ENCODE assay signal across 24 cellular contexts in genomic region chr7:129792721-129793120, GRCh38.
DNase-seq lines count a peak whose midpoint lies in the region; ATAC-seq and TF ChIP-seq lines count a peak whose summit lies in the region.
"Had no signal": no experiment of that assay in that cellular context is flagged by ENCODE, and none has a peak within 500 bp of the region (broad histone marks: within the 10 kb centered on the region; RNA-seq: fewer than 3 reads in every experiment).

No MANE protein-coding gene starts in this region.

- H3K27ac ChIP-seq in osteoblast (ENCODE audit: low read depth, low read length): no peak overlapping the region
- H3K27ac ChIP-seq: BLaER1, GM23248, KMS-11, SK-N-MC had no signal

- intact Hi-C loops in activated CD8-positive, alpha-beta T cell treated with anti-CD3 and anti-CD28 coated beads for 36 hours (cut with micrococcal nuclease): no loop called here

- H3K4me3 ChIP-seq in fibroblast of pulmonary artery (replicated peaks; ENCODE audit: low read depth, low read length) (no peak overlapping the region), osteoblast (ENCODE audit: insufficient read depth, low read length) (no peak overlapping the region)
- H3K4me3 ChIP-seq: BLaER1, GM23248, SK-N-MC had no signal

- no peaks in the 10 kb centered on the region for H3K9me3 ChIP-seq in osteoblast (ENCODE audit: low read depth, low read length)
- H3K9me3 ChIP-seq: BLaER1 had no signal

- H2AFZ ChIP-seq in osteoblast (ENCODE audit: low read length): no peak overlapping the region
- H2AFZ ChIP-seq: GM23248 had no signal

- no peaks in the 10 kb centered on the region for H3K79me2 ChIP-seq in osteoblast (ENCODE audit: insufficient read depth, low read length)

- no peaks in the 10 kb centered on the region for H3K36me3 Mint-ChIP-seq in WTC11
- no peaks in the 10 kb centered on the region for H3K36me3 Mint-ChIP-seq in activated CD8-positive, alpha-beta T cell treated with anti-CD3 and anti-CD28 coated beads for 36 hours (ENCODE audit: low read depth)
- H3K36me3 Mint-ChIP-seq: CD4-positive, CD25-positive, alpha-beta regulatory T cell; IgD-negative memory B cell had no signal

- ATAC-seq in WTC11 (no peak), GM18519 (IDR thresholded peaks at IDR 0.05; ENCODE audit: low FRiP score, unreplicated experiment) (no peak)
- ATAC-seq in activated CD8-positive, alpha-beta T cell treated with anti-CD3 and anti-CD28 coated beads for 36 hours: no peak

- POLR2A ChIA-PET in WTC11 (lab: Charles Lee): interaction anchor here (1.8 kb wide), 1 partner anchor 13 kb away, joined by 8 read pairs; no protein-coding TSS in a partner anchor
- POLR2A ChIA-PET in activated CD8-positive, alpha-beta T cell treated with anti-CD3 and anti-CD28 coated beads for 36 hours (lab: Charles Lee): no interaction called here

- no peaks in the 10 kb centered on the region for H3K9me3 Mint-ChIP-seq in WTC11
- H3K9me3 Mint-ChIP-seq in activated CD8-positive, alpha-beta T cell treated with anti-CD3 and anti-CD28 coated beads for 36 hours: no peaks in the 10 kb centered on the region
- H3K9me3 Mint-ChIP-seq: IgD-negative memory B cell had no signal

- DNase-seq in D341Med (ENCODE audit: low spot score) (peak; percentile 26), WTC11 (ENCODE audit: low spot score) (peak; percentile 26), fibroblast of pulmonary artery (ENCODE audit: low read depth) (peak; percentile 11), osteoblast (ENCODE audit: insufficient read length, low spot score, missing footprints) (peak; percentile 79), GM19240 (ENCODE audit: insufficient read length, low spot score) (no peak)
- DNase-seq in activated CD8-positive, alpha-beta T cell treated with anti-CD3 and anti-CD28 coated beads for 36 hours: no peak
- DNase-seq: CD4-positive, CD25-positive, alpha-beta regulatory T cell; DMS53; GM23248; HCEC 1CT; MM.1S; NCI-H1048; NCI-H1417; NCI-H1694; NCI-H2081; NCI-H2227 treated with DMSO at 0.1 percent for 48 hours; NCI-H526 treated with DMSO at 0.1 percent for 48 hours; RPMI8226; SHP77 treated with DMSO at 0.1 percent for 48 hours had no signal

- H3K27me3 Mint-ChIP-seq in WTC11 (ENCODE audit: low read depth): peaks cover 56% of the 10 kb centered on the region
- H3K27me3 Mint-ChIP-seq in activated CD8-positive, alpha-beta T cell treated with anti-CD3 and anti-CD28 coated beads for 36 hours: peaks cover 15% of the 10 kb centered on the region

- no peaks in the 10 kb centered on the region for H4K20me1 ChIP-seq in osteoblast (ENCODE audit: insufficient read depth, low read length)
- H4K20me1 ChIP-seq: BLaER1 had no signal

- no peaks in the 10 kb centered on the region for H3K36me3 ChIP-seq in osteoblast (ENCODE audit: insufficient read depth, low read length)
- H3K36me3 ChIP-seq: BLaER1 had no signal

- no peaks in the 10 kb centered on the region for H3K4me1 ChIP-seq in osteoblast (ENCODE audit: insufficient read depth, low read length)
- H3K4me1 ChIP-seq: BLaER1 had no signal

- TF ChIP-seq CTCF in WTC11 (IDR thresholded peaks at IDR 0.05) (no peak), fibroblast of pulmonary artery (IDR thresholded peaks at IDR 0.05; ENCODE audit: low read length, missing control alignments) (no peak), osteoblast (IDR thresholded peaks at IDR 0.05; ENCODE audit: extremely low read depth, low read depth, low read length) (no peak)
- TF ChIP-seq CTCF in activated CD8-positive, alpha-beta T cell treated with anti-CD3 and anti-CD28 coated beads for 36 hours (IDR thresholded peaks at IDR 0.05): no peak

- CTCF ChIA-PET in WTC11 (lab: Charles Lee): interaction anchor here (1.3 kb wide), 1 partner anchor 32 kb away, joined by 8 read pairs; no protein-coding TSS in a partner anchor
- CTCF ChIA-PET in activated CD8-positive, alpha-beta T cell treated with anti-CD3 and anti-CD28 coated beads for 36 hours (lab: Charles Lee): no interaction called here

- peaks cover 17% of the 10 kb centered on the region for H3K4me1 Mint-ChIP-seq in WTC11
- H3K4me1 Mint-ChIP-seq in activated CD8-positive, alpha-beta T cell treated with anti-CD3 and anti-CD28 coated beads for 36 hours (ENCODE audit: low read depth): no peaks in the 10 kb centered on the region
- H3K4me1 Mint-ChIP-seq: CD4-positive, CD25-positive, alpha-beta regulatory T cell had no signal

- no peak overlapping the region for H3K4me2 ChIP-seq in osteoblast (ENCODE audit: insufficient read depth, low read length)
- H3K4me2 ChIP-seq: BLaER1, KMS-11 had no signal

- no peak overlapping the region for H3K4me3 Mint-ChIP-seq in WTC11
- H3K4me3 Mint-ChIP-seq in activated CD8-positive, alpha-beta T cell treated with anti-CD3 and anti-CD28 coated beads for 36 hours: no peak overlapping the region
- H3K4me3 Mint-ChIP-seq: CD4-positive, CD25-positive, alpha-beta regulatory T cell; IgD-negative memory B cell had no signal

- no peak overlapping the region for H3K27ac Mint-ChIP-seq in WTC11
- H3K27ac Mint-ChIP-seq in activated CD8-positive, alpha-beta T cell treated with anti-CD3 and anti-CD28 coated beads for 36 hours: no peak overlapping the region
- H3K27ac Mint-ChIP-seq: CD4-positive, CD25-positive, alpha-beta regulatory T cell; IgD-negative memory B cell had no signal

- H3K27me3 ChIP-seq in osteoblast (ENCODE audit: insufficient read depth, low read length): no peaks in the 10 kb centered on the region

TF ChIP-seq in WTC11, 78 proteins besides CTCF, POLR2A, EP300 and RAD21:
- TF ChIP-seq ATF6 (CRISPR knock-in tag; IDR thresholded peaks at IDR 0.05) (no peak), HMGA2 (CRISPR knock-in tag; IDR thresholded peaks at IDR 0.05) (no peak), USF1 (CRISPR knock-in tag; IDR thresholded peaks at IDR 0.05) (no peak), SOX15 (CRISPR knock-in tag; IDR thresholded peaks at IDR 0.05) (no peak), ZNF416 (CRISPR knock-in tag; IDR thresholded peaks at IDR 0.05) (no peak), ZNF396 (CRISPR knock-in tag; IDR thresholded peaks at IDR 0.05; ENCODE audit: borderline replicate concordance) (no peak)

Comparison
In these comparisons a context has a peak if more than half of its experiments do, and no peak if none do; other contexts are left out.
1. DNase-seq: peak in D341Med (single experiment), WTC11 (single experiment), fibroblast of pulmonary artery (single experiment) and osteoblast (single experiment); none in GM19240 (single experiment) and activated CD8-positive, alpha-beta T cell treated with anti-CD3 and anti-CD28 coated beads for 36 hours (single experiment).